ENCODE assay signal across 1 cellular context in the genomic region with DNA sequence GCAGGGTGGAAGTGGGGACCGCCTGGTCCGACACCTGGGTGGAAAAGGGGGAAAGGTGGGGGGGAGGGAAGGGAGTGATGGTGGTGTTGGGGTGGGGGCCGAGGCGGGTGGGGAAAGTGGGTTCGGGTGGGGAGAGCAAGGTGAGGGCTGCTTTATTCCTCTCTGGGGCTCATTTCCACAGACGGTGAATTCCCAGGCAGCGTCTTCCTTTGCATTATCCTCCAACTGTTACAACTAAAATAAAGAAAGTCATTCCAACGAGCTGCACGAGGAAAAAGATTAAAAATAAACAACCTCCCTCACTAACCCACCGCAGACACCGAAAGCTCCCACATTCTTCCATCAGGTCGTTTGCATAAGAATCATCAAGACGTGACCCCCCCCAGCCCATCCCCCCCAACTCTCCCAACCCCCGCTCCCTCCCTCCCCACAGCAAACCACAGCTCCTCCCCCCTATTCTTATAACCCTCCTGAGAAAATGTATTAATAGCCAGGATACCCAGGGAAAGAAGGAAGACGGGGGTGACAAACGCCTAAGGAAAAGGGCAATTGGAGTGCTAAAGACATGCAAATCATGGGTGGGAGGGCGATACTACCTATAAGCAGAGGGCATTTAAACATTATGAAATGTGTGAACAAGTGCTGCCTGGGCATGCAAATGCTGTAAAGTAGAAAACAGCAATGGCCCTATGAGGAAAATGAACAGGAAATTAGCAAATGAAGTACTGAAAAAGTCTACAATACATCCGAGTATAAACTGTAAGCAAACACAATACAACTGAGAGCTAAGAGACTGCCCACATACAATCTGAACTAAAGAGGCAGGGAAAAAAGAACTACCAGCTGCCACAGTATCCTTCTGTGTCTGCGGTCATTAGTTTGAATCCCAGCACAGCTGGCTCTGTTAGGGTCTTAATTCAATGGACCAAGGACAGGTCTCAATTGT.
TF ChIP-seq lines count a peak whose summit lies in the region.

No MANE protein-coding gene starts in this region.

TF ChIP-seq in WTC11, 78 proteins besides CTCF, POLR2A, EP300 and RAD21 (continued from another document):
- TF ChIP-seq, protein P1, sequence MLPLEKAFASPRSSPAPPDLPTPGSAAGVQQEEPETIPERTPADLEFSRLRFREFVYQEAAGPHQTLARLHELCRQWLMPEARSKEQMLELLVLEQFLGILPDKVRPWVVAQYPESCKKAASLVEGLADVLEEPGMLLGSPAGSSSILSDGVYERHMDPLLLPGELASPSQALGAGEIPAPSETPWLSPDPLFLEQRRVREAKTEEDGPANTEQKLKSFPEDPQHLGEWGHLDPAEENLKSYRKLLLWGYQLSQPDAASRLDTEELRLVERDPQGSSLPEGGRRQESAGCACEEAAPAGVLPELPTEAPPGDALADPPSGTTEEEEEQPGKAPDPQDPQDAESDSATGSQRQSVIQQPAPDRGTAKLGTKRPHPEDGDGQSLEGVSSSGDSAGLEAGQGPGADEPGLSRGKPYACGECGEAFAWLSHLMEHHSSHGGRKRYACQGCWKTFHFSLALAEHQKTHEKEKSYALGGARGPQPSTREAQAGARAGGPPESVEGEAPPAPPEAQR (CRISPR knock-in tag; IDR thresholded peaks at IDR 0.05): no peak
- TF ChIP-seq, protein P2, sequence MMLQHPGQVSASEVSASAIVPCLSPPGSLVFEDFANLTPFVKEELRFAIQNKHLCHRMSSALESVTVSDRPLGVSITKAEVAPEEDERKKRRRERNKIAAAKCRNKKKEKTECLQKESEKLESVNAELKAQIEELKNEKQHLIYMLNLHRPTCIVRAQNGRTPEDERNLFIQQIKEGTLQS (CRISPR knock-in tag; conservative IDR thresholded peaks at IDR 0.05): no peak
- TF ChIP-seq MXD4 (CRISPR knock-in tag; IDR thresholded peaks at IDR 0.05; ENCODE audit: borderline replicate concordance) (no peak), FOXJ3 (CRISPR knock-in tag; IDR thresholded peaks at IDR 0.05; ENCODE audit: borderline replicate concordance) (no peak)
